In genomic region chr12:121725420-121725819, GRCh38 we compare ENCODE assay signal across 2 cellular contexts.
A peak's percentile ranks its signal among the peaks of the same experiment; 100 is the strongest.
TF ChIP-seq lines count a peak whose summit lies in the region.

No MANE protein-coding gene starts in this region.

TF ChIP-seq in HepG2, 621 proteins besides CTCF, POLR2A, EP300 and RAD21:
- TF ChIP-seq MAFK (conservative IDR thresholded peaks at IDR 0.05 in 1 of 2, IDR thresholded peaks at IDR 0.05 in 1 of 2; ENCODE audit: low read length in 2 of 2) (peak; percentile 61 to 82), ZBTB21 (CRISPR knock-in tag; IDR thresholded peaks at IDR 0.05) (no peak), MAFF (IDR thresholded peaks at IDR 0.05; ENCODE audit: low read depth, low read length) (peak; percentile 71)
TF ChIP-seq in HepG2: peak in this region for 2.

TF ChIP-seq in K562, 482 proteins besides CTCF, POLR2A, EP300 and RAD21:
- TF ChIP-seq PKNOX1 (IDR thresholded peaks at IDR 0.05) = no peak
- peak; percentile 55 for TF ChIP-seq MAFF (IDR thresholded peaks at IDR 0.05; ENCODE audit: low read length)
- TF ChIP-seq SMARCC2 (IDR thresholded peaks at IDR 0.05; ENCODE audit: low read depth) = no peak
- TF ChIP-seq BRD9 (IDR thresholded peaks at IDR 0.05; ENCODE audit: low read depth, partially characterized antibody) = no peak
- TF ChIP-seq HES1 (IDR thresholded peaks at IDR 0.05; ENCODE audit: low read depth) = no peak
- peak; percentile 66; the same call in 1 of the 2 replicates for TF ChIP-seq C11orf30 (IDR thresholded peaks at IDR 0.05; ENCODE audit: low read depth)
- TF ChIP-seq ZNF316 (IDR thresholded peaks at IDR 0.05) = peak; percentile 86
- peak; percentile 17; the same call in 1 of the 2 replicates for TF ChIP-seq MAFK (IDR thresholded peaks at IDR 0.05; ENCODE audit: low read length)
- peak; percentile 50 for TF ChIP-seq MAFG (tag; conservative IDR thresholded peaks at IDR 0.05)
TF ChIP-seq in K562: peak in this region for 5.
